Comparison of ENCODE assay signal across 17 cellular contexts in the genomic region with DNA sequence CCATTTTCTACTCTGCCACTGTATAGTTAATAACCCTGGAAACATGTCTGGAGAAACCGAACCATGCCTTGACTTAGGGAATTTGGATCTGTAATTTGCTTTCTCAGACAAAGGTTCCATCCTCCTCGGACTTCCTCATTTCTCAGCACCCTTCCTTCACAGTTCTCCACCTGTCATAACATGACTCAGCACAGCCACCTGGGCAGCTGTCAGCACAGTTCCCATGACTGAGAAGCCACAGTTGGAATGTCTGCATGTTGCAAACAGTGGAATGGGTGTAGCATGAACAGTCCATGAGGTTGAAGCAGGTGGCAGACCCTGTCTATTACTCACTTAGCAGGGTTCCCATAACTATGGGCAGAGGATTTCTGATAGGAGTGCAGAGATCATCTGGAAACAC. TPM values are rescaled to one million over a fixed set of nuclear protein-coding genes. Genes with fewer than 3 reads are reported as not detected.
DNase-seq lines count a peak whose midpoint lies in the region; ATAC-seq and TF ChIP-seq lines count a peak whose summit lies in the region.
"Had no signal": no experiment of that assay in that cellular context is flagged by ENCODE, and none has a peak within 500 bp of the region (broad histone marks: within the 10 kb centered on the region; RNA-seq: fewer than 3 reads in every experiment).

No MANE protein-coding gene starts in this region.

- peak; percentile 5 for DNase-seq in GM06990 (ENCODE audit: extremely low read depth, insufficient read length)
- peak; percentile 79 for DNase-seq in SW480 (ENCODE audit: low spot score)
- DNase-seq in myocyte (ENCODE audit: low read depth): peak; percentile 60
- no peak for DNase-seq in medulla oblongata (ENCODE audit: extremely low spot score)
- DNase-seq in CD1c-positive myeloid dendritic cell (ENCODE audit: extremely low spot score): no peak
- DNase-seq: activated naive CD8-positive, alpha-beta T cell treated with anti-CD3 and anti-CD28 coated beads, Interleukin-2, amount 50 U/mL, for 24 hours; foreskin melanocyte; NCI-H1105; NCI-H446 treated with DMSO at 0.1 percent for 48 hours; nucleus accumbens; stimulated activated CD8-positive, alpha-beta memory T cell treated with anti-CD3 and anti-CD28 coated beads, Interleukin-4, amount 100 ng/mL, for 48 hours had no signal

- TF ChIP-seq CTCF in GM06990 (IDR thresholded peaks at IDR 0.05; ENCODE audit: insufficient read depth, low read length, poor library complexity, severe bottlenecking): no peak

- no peaks in the 10 kb centered on the region for H3K36me3 ChIP-seq in GM06990 (ENCODE audit: control insufficient read depth, insufficient read depth, low read length)
- H3K36me3 ChIP-seq: SJCRH30 had no signal

- no peaks in the 10 kb centered on the region for H3K27me3 ChIP-seq in GM06990 (replicated peaks; ENCODE audit: control insufficient read depth, insufficient read depth, low read length)

- ATAC-seq in HG02885 (IDR thresholded peaks at IDR 0.05; ENCODE audit: poor library complexity, unreplicated experiment): peak; percentile 50
- ATAC-seq in GM18502 (IDR thresholded peaks at IDR 0.05; ENCODE audit: poor library complexity, unreplicated experiment): no peak
- ATAC-seq in GM21526 (IDR thresholded peaks at IDR 0.05; ENCODE audit: low FRiP score, unreplicated experiment): no peak
- ATAC-seq: activated naive CD8-positive, alpha-beta T cell treated with anti-CD3 and anti-CD28 coated beads, Interleukin-2, amount 50 U/mL, for 24 hours had no signal

- no peak overlapping the region for H3K4me3 ChIP-seq in GM06990 (replicated peaks; ENCODE audit: low read depth, low read length)
- H3K4me3 ChIP-seq: SJCRH30 had no signal

RNA-seq across cellular contexts. Expression of a gene that starts 0.6 kb away (rescaled TPM):
- not detected in 2 replicates for total RNA-seq in myocyte
- polyA plus RNA-seq in myocyte (2012): not detected
- total RNA-seq: dermis microvascular lymphatic vessel endothelial cell, SJCRH30 had no signal
- polyA plus RNA-seq: liver had no signal

RNA-seq across cellular contexts. Expression of a gene that starts 31.2 kb away (rescaled TPM):
- 0.16 TPM in 1 of 2 replicates, not detected in the other for total RNA-seq in myocyte
- polyA plus RNA-seq in myocyte (2012): not detected
- total RNA-seq: dermis microvascular lymphatic vessel endothelial cell, SJCRH30 had no signal

RNA-seq across cellular contexts. Expression of a gene that starts 58.0 kb away (rescaled TPM):
- not detected in 2 replicates for total RNA-seq in myocyte
- not detected for polyA plus RNA-seq in myocyte (2012)
- total RNA-seq: dermis microvascular lymphatic vessel endothelial cell, liver, SJCRH30 had no signal
- polyA plus RNA-seq: liver had no signal

Comparison
In these comparisons a context has a peak if more than half of its experiments do, and no peak if none do; other contexts are left out.
1. DNase-seq: peak in GM06990 (single experiment), SW480 (single experiment) and myocyte (single experiment); none in medulla oblongata (single experiment) and CD1c-positive myeloid dendritic cell (single experiment).